ENCODE assay signal across 14 cellular contexts in genomic region chr2:167380094-167380493, GRCh38.
DNase-seq lines count a peak whose midpoint lies in the region; ATAC-seq and TF ChIP-seq lines count a peak whose summit lies in the region.
"Had no signal": no experiment of that assay in that cellular context is flagged by ENCODE, and none has a peak within 500 bp of the region (broad histone marks: within the 10 kb centered on the region; RNA-seq: fewer than 3 reads in every experiment).

No MANE protein-coding gene starts in this region.

- peak; percentile 17 for DNase-seq in activated naive CD4-positive, alpha-beta T cell treated with anti-CD3 and anti-CD28 coated beads, Interleukin-2, amount 10 ng/mL, durations not matched to agents 7 days and 5 days
- no peak for DNase-seq in activated naive CD4-positive, alpha-beta T cell (lab: John Stamatoyannopoulos, UW)
- no peak for DNase-seq in IMR-90
- peak in 1 of 3 donors; percentile 32 for DNase-seq in mucosa of descending colon
- peak; percentile 11 for DNase-seq in transverse colon
- no peak for DNase-seq in Right ventricle myocardium superior
- DNase-seq: Caco-2; CD8-positive, alpha-beta T cell; GOT3 had no signal

- ATAC-seq in IMR-90 (ENCODE audit: low read depth) (no peak), mucosa of descending colon (peak; percentile 42), Right ventricle myocardium superior (ENCODE audit: poor library complexity) (no peak), GM18511 (IDR thresholded peaks at IDR 0.05; ENCODE audit: unreplicated experiment) (no peak)
- ATAC-seq: CD8-positive, alpha-beta T cell; K562 had no signal

- no peak overlapping the region for H2AK5ac ChIP-seq in IMR-90 (ENCODE audit: low read depth, low read length)

- no peaks in the 10 kb centered on the region for H3K9me1 ChIP-seq in IMR-90 (ENCODE audit: insufficient read depth, low read length)

- no peaks in the 10 kb centered on the region for H3K4me1 ChIP-seq in IMR-90 (ENCODE audit: control insufficient read depth, insufficient read depth, low read length)
- H3K4me1 ChIP-seq in mucosa of descending colon (ENCODE audit: low read depth): peaks cover 8% of the 10 kb centered on the region
- peaks cover 0 to 27% (median 21%) of the 10 kb centered on the region in 4 donors for H3K4me1 ChIP-seq in transverse colon
- H3K4me1 ChIP-seq: Caco-2, HAP-1 had no signal

- TF ChIP-seq POLR2A in IMR-90 (IDR thresholded peaks at IDR 0.05; ENCODE audit: low read depth, low read length) (no peak), transverse colon (IDR thresholded peaks at IDR 0.05) (no peak)

- H2AFZ ChIP-seq in IMR-90 (replicated peaks; ENCODE audit: low read length, poor library complexity): no peak overlapping the region

- H3K9me3 Mint-ChIP-seq in activated naive CD4-positive, alpha-beta T cell treated with anti-CD3 and anti-CD28 coated beads, Interleukin-2, amount 10 ng/mL, durations not matched to agents 7 days and 5 days: no peaks in the 10 kb centered on the region

- no peak overlapping the region for H3K56ac ChIP-seq in IMR-90 (ENCODE audit: extremely low read depth, insufficient read depth, low read length)

- H3K4me3 Mint-ChIP-seq in activated naive CD4-positive, alpha-beta T cell treated with anti-CD3 and anti-CD28 coated beads, Interleukin-2, amount 10 ng/mL, durations not matched to agents 7 days and 5 days: no peak overlapping the region
- H3K4me3 Mint-ChIP-seq: CD14-positive monocyte; CD8-positive, alpha-beta T cell had no signal

- no peak overlapping the region for H3K27ac Mint-ChIP-seq in activated naive CD4-positive, alpha-beta T cell treated with anti-CD3 and anti-CD28 coated beads, Interleukin-2, amount 10 ng/mL, durations not matched to agents 7 days and 5 days
- H3K27ac Mint-ChIP-seq: CD14-positive monocyte; CD8-positive, alpha-beta T cell had no signal

- H3K27me3 Mint-ChIP-seq in activated naive CD4-positive, alpha-beta T cell treated with anti-CD3 and anti-CD28 coated beads, Interleukin-2, amount 10 ng/mL, durations not matched to agents 7 days and 5 days: no peaks in the 10 kb centered on the region

- H2BK15ac ChIP-seq in IMR-90 (ENCODE audit: low read depth, low read length): no peak overlapping the region

- BruUV-seq in IMR-90 (replicated peaks; lab: Mats Ljungman, UMichigan): no TSS peak

- WGBS in IMR-90 (ENCODE audit: extremely low coverage in 2 of 2, insufficient read length in 1 of 2), 2 experiments: 89% methylated on average over 1 of the region's 2 CpGs; no CpG with 5 or more reads in 1 of the 2 experiments
- WGBS in transverse colon (ENCODE audit: low coverage in 1 of 2), 2 donors: 52% methylated on average over 2 of the region's 2 CpGs; no CpG with 5 or more reads in 1 of the 2 donors

- no peak overlapping the region for H3K4me3 ChIP-seq in IMR-90 (ENCODE audit: insufficient read depth, low read depth, low read length)
- H3K4me3 ChIP-seq in mucosa of descending colon: no peak overlapping the region
- no peak overlapping the region for H3K4me3 ChIP-seq in transverse colon
- H3K4me3 ChIP-seq: HAP-1, K562 had no signal

- H3K18ac ChIP-seq in IMR-90 (ENCODE audit: low read depth, low read length): no peak overlapping the region

- TF ChIP-seq RAD21 in IMR-90 (IDR thresholded peaks at IDR 0.05; ENCODE audit: low read length): no peak

- TF ChIP-seq CTCF in IMR-90 (conservative IDR thresholded peaks at IDR 0.05; ENCODE audit: low read depth, low read length) (no peak), mucosa of descending colon (IDR thresholded peaks at IDR 0.05) (no peak), transverse colon (IDR thresholded peaks at IDR 0.05) (no peak)

- no peak for TF ChIP-seq EP300 in transverse colon (IDR thresholded peaks at IDR 0.05; ENCODE audit: low read depth)

- POLR2A ChIA-PET in IMR-90 (lab: Charles Lee; ENCODE audit: unreplicated experiment): no interaction called here

- in situ Hi-C loops in IMR-90 (cut with MboI; ENCODE audit: low sequenced_read_pairs): no loop called here
- in situ Hi-C loops in transverse colon (cut with MboI; ENCODE audit: low pct_ligation_motif_present in 1 of 4, low pct_unique_long_range_greater_than_20kb in 1 of 4, low sequenced_read_pairs in 3 of 4): no loop called here

- intact Hi-C loops in IMR-90 (cut with micrococcal nuclease): no loop called here
- intact Hi-C loops in mucosa of descending colon (cut with DNase I, micrococcal nuclease): loop anchor here in 1 of 2 donors (10.0 kb wide), 1 partner anchor 85 kb away; the partner anchor contains the start of gene B3GALT1
- intact Hi-C loops in transverse colon (cut with DNase I; ENCODE audit: low total_unique reads): no loop called here
- intact Hi-C loops in Right ventricle myocardium superior (cut with DNase I): no loop called here

- no peaks in the 10 kb centered on the region for H3K4me1 Mint-ChIP-seq in activated naive CD4-positive, alpha-beta T cell treated with anti-CD3 and anti-CD28 coated beads, Interleukin-2, amount 10 ng/mL, durations not matched to agents 7 days and 5 days
- H3K4me1 Mint-ChIP-seq: CD14-positive monocyte had no signal

- no peak overlapping the region for H4K91ac ChIP-seq in IMR-90 (ENCODE audit: insufficient read depth, low read depth, low read length)

- no peak overlapping the region for H3K4ac ChIP-seq in IMR-90 (ENCODE audit: low read depth, low read length)

- no peak overlapping the region for H2BK20ac ChIP-seq in IMR-90 (ENCODE audit: low read depth, low read length)

- H3K27me3 ChIP-seq in IMR-90 (ENCODE audit: control insufficient read depth, insufficient read depth, low read length) (no peaks in the 10 kb centered on the region), transverse colon (no peaks in the 10 kb centered on the region)

- H3K79me1 ChIP-seq in IMR-90 (ENCODE audit: low read depth in 1 of 2, low read length in 2 of 2): no peaks in the 10 kb centered on the region

- H2BK5ac ChIP-seq in IMR-90 (ENCODE audit: low read depth, low read length, poor library complexity, severe bottlenecking): no peak overlapping the region

- H2AK9ac ChIP-seq in IMR-90 (replicated peaks; ENCODE audit: low read depth, low read length, poor library complexity): peak overlapping the region; percentile 1

- no peak overlapping the region for H3K23ac ChIP-seq in IMR-90 (ENCODE audit: low read depth, low read length)

- H2BK120ac ChIP-seq in IMR-90 (ENCODE audit: low read depth, low read length): no peak overlapping the region

- H4K5ac ChIP-seq in IMR-90 (ENCODE audit: low read depth, low read length): no peak overlapping the region

- no peak overlapping the region for H3K4me2 ChIP-seq in IMR-90 (ENCODE audit: low read depth, low read length)

- CTCF ChIA-PET in activated naive CD4-positive, alpha-beta T cell treated with anti-CD3 and anti-CD28 coated beads, Interleukin-2, amount 10 ng/mL, durations not matched to agents 7 days and 5 days (lab: Charles Lee): no interaction called here
- CTCF ChIA-PET in IMR-90 (lab: Yijun Ruan, JAX): no interaction called here

- no peaks in the 10 kb centered on the region for H3K9me3 ChIP-seq in IMR-90 (ENCODE audit: control insufficient read depth, insufficient read depth, low read length)
- no peaks in the 10 kb centered on the region for H3K9me3 ChIP-seq in mucosa of descending colon
- H3K9me3 ChIP-seq in transverse colon: no peaks in the 10 kb centered on the region
- H3K9me3 ChIP-seq: Caco-2, HAP-1 had no signal

- no peak overlapping the region for H3K9ac ChIP-seq in IMR-90 (ENCODE audit: low read depth, low read length)

- no peaks in the 10 kb centered on the region for H4K20me1 ChIP-seq in IMR-90 (ENCODE audit: insufficient read depth, low read length)

- no peak overlapping the region for H4K8ac ChIP-seq in IMR-90 (ENCODE audit: low read depth in 2 of 2, low read length in 2 of 2)

- H3K36me3 ChIP-seq in IMR-90 (ENCODE audit: control insufficient read depth, insufficient read depth, low read length) (no peaks in the 10 kb centered on the region), mucosa of descending colon (ENCODE audit: low read depth) (no peaks in the 10 kb centered on the region), transverse colon (no peaks in the 10 kb centered on the region)
- H3K36me3 ChIP-seq: HAP-1 had no signal

- H3K27ac ChIP-seq in IMR-90 (ENCODE audit: insufficient read depth, low read length): no peak overlapping the region
- no peak overlapping the region for H3K27ac ChIP-seq in transverse colon
- H3K27ac ChIP-seq: 22Rv1 had no signal

- no peaks in the 10 kb centered on the region for H3K36me3 Mint-ChIP-seq in activated naive CD4-positive, alpha-beta T cell treated with anti-CD3 and anti-CD28 coated beads, Interleukin-2, amount 10 ng/mL, durations not matched to agents 7 days and 5 days
- H3K36me3 Mint-ChIP-seq: CD14-positive monocyte; CD8-positive, alpha-beta T cell had no signal

- dilution Hi-C loops in IMR-90 (cut with HindIII; ENCODE audit: low sequenced_read_pairs, unreplicated experiment): no loop called here

- H3K14ac ChIP-seq in IMR-90 (replicated peaks; ENCODE audit: low read depth, low read length): no peak overlapping the region

TF ChIP-seq in IMR-90, 13 proteins besides CTCF, POLR2A, EP300 and RAD21 (continues in another document):
- TF ChIP-seq MAFK (IDR thresholded peaks at IDR 0.05; ENCODE audit: low read depth, low read length) (no peak), FOS (IDR thresholded peaks at IDR 0.05; ENCODE audit: low read depth, low read length) (no peak), RCOR1 (IDR thresholded peaks at IDR 0.05; ENCODE audit: insufficient replicate concordance, low read length) (no peak), MAZ (IDR thresholded peaks at IDR 0.05; ENCODE audit: borderline replicate concordance, low read depth, low read length) (no peak), BHLHE40 (IDR thresholded peaks at IDR 0.05; ENCODE audit: low read depth, low read length) (no peak), CEBPB (IDR thresholded peaks at IDR 0.05; ENCODE audit: low read depth, low read length) (no peak), RFX5 (IDR thresholded peaks at IDR 0.05; ENCODE audit: low read depth, low read length) (no peak), ELK1 (IDR thresholded peaks at IDR 0.05; ENCODE audit: borderline replicate concordance, low read depth, low read length) (no peak), SMC3 (IDR thresholded peaks at IDR 0.05; ENCODE audit: low read depth, low read length) (no peak)

Comparison
In these comparisons a context has a peak if more than half of its experiments do, and no peak if none do; other contexts are left out.
1. DNase-seq: peak in activated naive CD4-positive, alpha-beta T cell treated with anti-CD3 and anti-CD28 coated beads, Interleukin-2, amount 10 ng/mL, durations not matched to agents 7 days and 5 days (single experiment) and transverse colon (single experiment); none in activated naive CD4-positive, alpha-beta T cell (0 of 4), IMR-90 (single experiment) and Right ventricle myocardium superior (single experiment).